1 cellular context compared by ENCODE assay signal in genomic region chrX:110317820-110318663, GRCh38.
A peak's percentile ranks its signal among the peaks of the same experiment; 100 is the strongest.
TF ChIP-seq lines count a peak whose summit lies in the region.

Gene AMMECR1 (minus strand): TSS chrX:110318085. CDS start chrX:110318071, 14 bp downstream.

TF ChIP-seq in HepG2, 621 proteins besides CTCF, POLR2A, EP300 and RAD21 (continued from another document and continues in another):
- TF ChIP-seq TFDP1 (CRISPR knock-in tag; IDR thresholded peaks at IDR 0.05; ENCODE audit: borderline replicate concordance) (peak; percentile 37; the same call in 1 of the 2 replicates), ZNF589 (CRISPR knock-in tag; conservative IDR thresholded peaks at IDR 0.05) (no peak), ZNF776 (CRISPR knock-in tag; IDR thresholded peaks at IDR 0.05) (no peak), GTF3A (CRISPR knock-in tag; conservative IDR thresholded peaks at IDR 0.05) (no peak), NFKB2 (CRISPR knock-in tag; IDR thresholded peaks at IDR 0.05; ENCODE audit: borderline replicate concordance) (no peak), CEBPG (CRISPR knock-in tag; IDR thresholded peaks at IDR 0.05) (no peak), MAX (IDR thresholded peaks at IDR 0.05) (peak; percentile 58; the same call in 1 of the 2 replicates), RBFOX2 (IDR thresholded peaks at IDR 0.05; ENCODE audit: low read depth, low read length) (peak; percentile 75), REPIN1 (CRISPR knock-in tag; IDR thresholded peaks at IDR 0.05; ENCODE audit: borderline replicate concordance, low read depth) (no peak), NFYC (CRISPR knock-in tag; IDR thresholded peaks at IDR 0.05) (no peak), AHDC1 (CRISPR knock-in tag; IDR thresholded peaks at IDR 0.05; ENCODE audit: borderline replicate concordance) (no peak), ZC3H4 (CRISPR knock-in tag; IDR thresholded peaks at IDR 0.05; ENCODE audit: borderline replicate concordance) (no peak), ZNF597 (CRISPR knock-in tag; IDR thresholded peaks at IDR 0.05) (no peak), ZSCAN9 (CRISPR knock-in tag; IDR thresholded peaks at IDR 0.05; ENCODE audit: borderline replicate concordance) (no peak), BATF2 (CRISPR knock-in tag; IDR thresholded peaks at IDR 0.05) (no peak), ZSCAN21 (CRISPR knock-in tag; IDR thresholded peaks at IDR 0.05; ENCODE audit: borderline replicate concordance) (no peak), MTA3 (CRISPR knock-in tag; IDR thresholded peaks at IDR 0.05) (no peak), ARNT2 (CRISPR knock-in tag; IDR thresholded peaks at IDR 0.05; ENCODE audit: low read depth) (no peak), ZBTB7A (CRISPR knock-in tag; IDR thresholded peaks at IDR 0.05) (no peak), ZNF446 (CRISPR knock-in tag; IDR thresholded peaks at IDR 0.05) (no peak), MBD4 (IDR thresholded peaks at IDR 0.05; ENCODE audit: borderline replicate concordance, low read length) (no peak), REXO4 (CRISPR knock-in tag; IDR thresholded peaks at IDR 0.05; ENCODE audit: borderline replicate concordance) (no peak), RFXAP (CRISPR knock-in tag; IDR thresholded peaks at IDR 0.05; ENCODE audit: borderline replicate concordance) (no peak), ZNF83 (CRISPR knock-in tag; IDR thresholded peaks at IDR 0.05; ENCODE audit: borderline replicate concordance) (no peak), EZH2 (conservative IDR thresholded peaks at IDR 0.05; ENCODE audit: low read depth, low read length) (no peak), ZNF383 (CRISPR knock-in tag; IDR thresholded peaks at IDR 0.05; ENCODE audit: borderline replicate concordance) (no peak), SNAPC4 (CRISPR knock-in tag; IDR thresholded peaks at IDR 0.05) (no peak)
- TF ChIP-seq, protein P1, sequence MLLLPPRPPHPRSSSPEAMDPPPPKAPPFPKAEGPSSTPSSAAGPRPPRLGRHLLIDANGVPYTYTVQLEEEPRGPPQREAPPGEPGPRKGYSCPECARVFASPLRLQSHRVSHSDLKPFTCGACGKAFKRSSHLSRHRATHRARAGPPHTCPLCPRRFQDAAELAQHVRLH (CRISPR knock-in tag; IDR thresholded peaks at IDR 0.05; ENCODE audit: borderline replicate concordance, low read depth) = no peak
- TF ChIP-seq, protein P2, sequence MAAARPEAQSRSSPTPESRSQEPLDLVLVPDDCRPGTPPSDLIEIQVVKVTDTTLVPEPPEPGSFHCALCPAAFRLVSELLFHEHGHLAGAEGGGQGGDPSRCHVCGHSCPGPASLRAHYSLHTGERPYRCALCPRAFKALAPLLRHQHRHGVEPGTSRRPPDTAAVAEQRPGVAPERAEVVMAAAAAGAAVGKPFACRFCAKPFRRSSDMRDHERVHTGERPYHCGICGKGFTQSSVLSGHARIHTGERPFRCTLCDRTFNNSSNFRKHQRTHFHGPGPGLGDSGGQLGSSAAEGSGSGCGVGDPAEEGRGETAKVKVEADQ (CRISPR knock-in tag; IDR thresholded peaks at IDR 0.05; ENCODE audit: borderline replicate concordance) = no peak
- TF ChIP-seq, protein P3, sequence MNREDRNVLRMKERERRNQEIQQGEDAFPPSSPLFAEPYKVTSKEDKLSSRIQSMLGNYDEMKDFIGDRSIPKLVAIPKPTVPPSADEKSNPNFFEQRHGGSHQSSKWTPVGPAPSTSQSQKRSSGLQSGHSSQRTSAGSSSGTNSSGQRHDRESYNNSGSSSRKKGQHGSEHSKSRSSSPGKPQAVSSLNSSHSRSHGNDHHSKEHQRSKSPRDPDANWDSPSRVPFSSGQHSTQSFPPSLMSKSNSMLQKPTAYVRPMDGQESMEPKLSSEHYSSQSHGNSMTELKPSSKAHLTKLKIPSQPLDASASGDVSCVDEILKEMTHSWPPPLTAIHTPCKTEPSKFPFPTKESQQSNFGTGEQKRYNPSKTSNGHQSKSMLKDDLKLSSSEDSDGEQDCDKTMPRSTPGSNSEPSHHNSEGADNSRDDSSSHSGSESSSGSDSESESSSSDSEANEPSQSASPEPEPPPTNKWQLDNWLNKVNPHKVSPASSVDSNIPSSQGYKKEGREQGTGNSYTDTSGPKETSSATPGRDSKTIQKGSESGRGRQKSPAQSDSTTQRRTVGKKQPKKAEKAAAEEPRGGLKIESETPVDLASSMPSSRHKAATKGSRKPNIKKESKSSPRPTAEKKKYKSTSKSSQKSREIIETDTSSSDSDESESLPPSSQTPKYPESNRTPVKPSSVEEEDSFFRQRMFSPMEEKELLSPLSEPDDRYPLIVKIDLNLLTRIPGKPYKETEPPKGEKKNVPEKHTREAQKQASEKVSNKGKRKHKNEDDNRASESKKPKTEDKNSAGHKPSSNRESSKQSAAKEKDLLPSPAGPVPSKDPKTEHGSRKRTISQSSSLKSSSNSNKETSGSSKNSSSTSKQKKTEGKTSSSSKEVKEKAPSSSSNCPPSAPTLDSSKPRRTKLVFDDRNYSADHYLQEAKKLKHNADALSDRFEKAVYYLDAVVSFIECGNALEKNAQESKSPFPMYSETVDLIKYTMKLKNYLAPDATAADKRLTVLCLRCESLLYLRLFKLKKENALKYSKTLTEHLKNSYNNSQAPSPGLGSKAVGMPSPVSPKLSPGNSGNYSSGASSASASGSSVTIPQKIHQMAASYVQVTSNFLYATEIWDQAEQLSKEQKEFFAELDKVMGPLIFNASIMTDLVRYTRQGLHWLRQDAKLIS (CRISPR knock-in tag; IDR thresholded peaks at IDR 0.05) = no peak
- TF ChIP-seq, protein P4, sequence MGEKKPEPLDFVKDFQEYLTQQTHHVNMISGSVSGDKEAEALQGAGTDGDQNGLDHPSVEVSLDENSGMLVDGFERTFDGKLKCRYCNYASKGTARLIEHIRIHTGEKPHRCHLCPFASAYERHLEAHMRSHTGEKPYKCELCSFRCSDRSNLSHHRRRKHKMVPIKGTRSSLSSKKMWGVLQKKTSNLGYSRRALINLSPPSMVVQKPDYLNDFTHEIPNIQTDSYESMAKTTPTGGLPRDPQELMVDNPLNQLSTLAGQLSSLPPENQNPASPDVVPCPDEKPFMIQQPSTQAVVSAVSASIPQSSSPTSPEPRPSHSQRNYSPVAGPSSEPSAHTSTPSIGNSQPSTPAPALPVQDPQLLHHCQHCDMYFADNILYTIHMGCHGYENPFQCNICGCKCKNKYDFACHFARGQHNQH (CRISPR knock-in tag; IDR thresholded peaks at IDR 0.05) = no peak
- TF ChIP-seq, protein P5, sequence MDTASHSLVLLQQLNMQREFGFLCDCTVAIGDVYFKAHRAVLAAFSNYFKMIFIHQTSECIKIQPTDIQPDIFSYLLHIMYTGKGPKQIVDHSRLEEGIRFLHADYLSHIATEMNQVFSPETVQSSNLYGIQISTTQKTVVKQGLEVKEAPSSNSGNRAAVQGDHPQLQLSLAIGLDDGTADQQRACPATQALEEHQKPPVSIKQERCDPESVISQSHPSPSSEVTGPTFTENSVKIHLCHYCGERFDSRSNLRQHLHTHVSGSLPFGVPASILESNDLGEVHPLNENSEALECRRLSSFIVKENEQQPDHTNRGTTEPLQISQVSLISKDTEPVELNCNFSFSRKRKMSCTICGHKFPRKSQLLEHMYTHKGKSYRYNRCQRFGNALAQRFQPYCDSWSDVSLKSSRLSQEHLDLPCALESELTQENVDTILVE (CRISPR knock-in tag; IDR thresholded peaks at IDR 0.05) = no peak
- TF ChIP-seq, protein P6, sequence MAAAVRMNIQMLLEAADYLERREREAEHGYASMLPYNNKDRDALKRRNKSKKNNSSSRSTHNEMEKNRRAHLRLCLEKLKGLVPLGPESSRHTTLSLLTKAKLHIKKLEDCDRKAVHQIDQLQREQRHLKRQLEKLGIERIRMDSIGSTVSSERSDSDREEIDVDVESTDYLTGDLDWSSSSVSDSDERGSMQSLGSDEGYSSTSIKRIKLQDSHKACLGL (CRISPR knock-in tag; IDR thresholded peaks at IDR 0.05) = no peak
